ENCODE assay signal across 8 cellular contexts in the genomic region with DNA sequence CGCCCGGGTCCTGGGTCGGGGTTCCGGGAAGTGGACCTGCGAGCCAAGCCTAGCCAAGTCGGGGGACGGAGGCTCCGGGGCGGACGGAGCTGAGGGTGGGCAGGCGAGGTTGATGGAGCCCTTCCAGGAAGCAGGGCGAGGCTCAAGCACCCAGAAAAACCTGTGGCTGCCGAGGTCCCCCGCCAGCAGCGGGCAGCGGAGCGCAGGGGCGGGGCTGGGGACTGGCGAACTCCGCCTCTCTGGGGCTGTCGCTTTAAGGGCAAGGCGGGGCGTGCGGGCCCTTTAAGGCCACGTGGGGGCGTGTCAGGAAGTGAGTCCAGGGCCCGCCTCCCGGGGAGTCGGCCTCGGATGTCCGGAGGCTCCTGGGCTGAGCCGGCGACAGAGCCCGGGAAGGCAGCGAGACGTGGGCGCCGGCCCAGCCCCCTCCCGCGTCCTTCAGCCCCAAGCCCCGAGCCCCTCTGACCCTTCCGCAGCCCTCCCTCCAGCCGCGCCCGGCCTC.
A peak's percentile ranks its signal among the peaks of the same experiment; 100 is the strongest.
DNase-seq lines count a peak whose midpoint lies in the region; ATAC-seq and TF ChIP-seq lines count a peak whose summit lies in the region.

A gene (plus strand): TSS at position 344 of the 499 bp plus-strand sequence. CDS start 653 bp downstream, outside the sequence.

- H3K27ac ChIP-seq in mucosa of rectum (ENCODE audit: low read depth in 2 of 2, low read length in 2 of 2): peak within 1 kb of the TSS; percentile 97 to 98

- H3K9ac ChIP-seq in mucosa of rectum (ENCODE audit: low read depth in 1 of 2, low read length in 2 of 2): peak within 1 kb of the TSS; percentile 95 to 97

- TF ChIP-seq CTCF in epithelial cell of esophagus (IDR thresholded peaks at IDR 0.05; ENCODE audit: insufficient read depth, low read depth, low read length, missing control alignments): peak; percentile 17

- H3K4me1 ChIP-seq in mucosa of rectum (ENCODE audit: control insufficient read depth in 2 of 2, insufficient read depth in 2 of 2, low read length in 2 of 2): peaks cover 42 to 49% of the 10 kb centered on the region in 2 donors

- ATAC-seq in GM21515 (IDR thresholded peaks at IDR 0.05; ENCODE audit: unreplicated experiment): peak; percentile 93

- H3K4me3 ChIP-seq in epithelial cell of esophagus (ENCODE audit: low read length) (peak within 1 kb of the TSS; percentile 85), mucosa of rectum (ENCODE audit: low read length in 2 of 2) (peak within 1 kb of the TSS; percentile 85 to 88)

- no peaks in the 10 kb centered on the region for H3K27me3 ChIP-seq in mucosa of rectum (ENCODE audit: control insufficient read depth in 2 of 2, insufficient read depth in 2 of 2, low read length in 2 of 2)

- DNase-seq in DMS 273 treated with DMSO at 0.1 percent for 48 hours (lab: John Stamatoyannopoulos, UW) (peak; percentile 54), HuH-7 (ENCODE audit: low spot score) (peak; percentile 94), OCI-M1 (lab: John Stamatoyannopoulos, UW) (peak; percentile 96), activated T-cell treated with anti-CD3 and anti-CD28 coated beads for 4 hours (peak; percentile 96), epithelial cell of esophagus (ENCODE audit: low read depth) (peak; percentile 96)
- DNase-seq in stimulated activated CD8-positive, alpha-beta memory T cell treated with anti-CD3 and anti-CD28 coated beads, Interleukin-4, amount 100 ng/mL, for 48 hours: peak; percentile 98

- no peaks in the 10 kb centered on the region for H3K9me3 ChIP-seq in mucosa of rectum (ENCODE audit: control insufficient read depth in 2 of 2, low read length in 2 of 2)

- peaks cover 0 to 29% of the 10 kb centered on the region in 2 donors for H3K36me3 ChIP-seq in mucosa of rectum (ENCODE audit: control insufficient read depth in 2 of 2, insufficient read depth in 2 of 2, low read length in 2 of 2)

Comparison
In these comparisons a context has a peak if more than half of its experiments do, and no peak if none do; other contexts are left out.
1. Peak in every context shown above with its lines: DNase-seq, ATAC-seq, H3K4me3 ChIP-seq and H3K27ac ChIP-seq.